21 cellular contexts compared by ENCODE assay signal in genomic region chr12:46233985-46234384, GRCh38. TPM values are rescaled to one million over a fixed set of nuclear protein-coding genes. Genes with fewer than 3 reads are reported as not detected.
DNase-seq lines count a peak whose midpoint lies in the region; ATAC-seq and TF ChIP-seq lines count a peak whose summit lies in the region.
"Had no signal": no experiment of that assay in that cellular context is flagged by ENCODE, and none has a peak within 500 bp of the region (broad histone marks: within the 10 kb centered on the region; RNA-seq: fewer than 3 reads in every experiment).

No MANE protein-coding gene starts in this region.

- no peaks in the 10 kb centered on the region for H3K27me3 Mint-ChIP-seq in activated naive CD4-positive, alpha-beta T cell treated with anti-CD3 and anti-CD28 coated beads for 36 hours (ENCODE audit: low read depth)
- H3K27me3 Mint-ChIP-seq in Caco-2 (ENCODE audit: insufficient read depth, unreplicated experiment), result no peaks in the 10 kb centered on the region
- no peaks in the 10 kb centered on the region for H3K27me3 Mint-ChIP-seq in activated T-helper 1 cell treated with anti-CD3 and anti-CD28 coated beads, Interleukin-12 subunit alpha, Interleukin-12 subunit beta, Interleukin-2, Interleukin-4 antibody, amounts not matched to agents 30 ng/mL and 10 ng/mL and 1 ng/mL, durations not matched to agents 14 hours and 24 hours and 36 hours (ENCODE audit: insufficient read depth)
- no peaks in the 10 kb centered on the region for H3K27me3 Mint-ChIP-seq in naive thymus-derived CD8-positive, alpha-beta T cell

- no peak for DNase-seq in activated naive CD4-positive, alpha-beta T cell treated with anti-CD3 and anti-CD28 coated beads for 36 hours
- DNase-seq in activated naive CD4-positive, alpha-beta T cell treated with anti-CD3 and anti-CD28 coated beads, Interleukin-2, amount 50 U/mL, for 16 hours, result no peak
- DNase-seq in Caco-2, result no peak
- no peak for DNase-seq in activated T-helper 1 cell treated with anti-CD3 and anti-CD28 coated beads, Interleukin-12 subunit alpha, Interleukin-12 subunit beta, Interleukin-2, Interleukin-4 antibody, amounts not matched to agents 30 ng/mL and 10 ng/mL and 1 ng/mL, durations not matched to agents 14 hours and 24 hours and 36 hours (ENCODE audit: low spot score)
- no peak for DNase-seq in naive thymus-derived CD8-positive, alpha-beta T cell
- no peak for DNase-seq in caudate nucleus (lab: John Stamatoyannopoulos, UW)
- DNase-seq in stomach, result no peak
- no peak for DNase-seq in NCI-H2227 (lab: John Stamatoyannopoulos, UW; ENCODE audit: unreplicated experiment)
- DNase-seq: activated CD4-positive, alpha-beta T cell treated with anti-CD3 and anti-CD28 coated beads, Interleukin-2, amount 50 U/mL, for 48 hours; C1 segment of cervical spinal cord; GM23248; heart left ventricle; NCI-H1694 treated with DMSO at 0.1 percent for 48 hours; NCI-H774; SIG-M5; stimulated activated CD4-positive, alpha-beta T cell treated with anti-CD3 and anti-CD28 coated beads, Interleukin-2, amount 100 ng/mL, for 48 hours; WERI-Rb-1 had no signal

- CTCF ChIA-PET in activated naive CD4-positive, alpha-beta T cell treated with anti-CD3 and anti-CD28 coated beads for 36 hours (lab: Charles Lee), result interaction anchor here (1.3 kb wide), 1 partner anchor 28 kb away, joined by 3 read pairs; no protein-coding TSS in a partner anchor
- CTCF ChIA-PET in Caco-2 (lab: Charles Lee), result no interaction called here

- no peaks in the 10 kb centered on the region for H3K9me3 ChIP-seq in Caco-2
- no peaks in the 10 kb centered on the region for H3K9me3 ChIP-seq in stomach
- H3K9me3 ChIP-seq: A549, breast epithelium, heart left ventricle had no signal

- H3K36me3 ChIP-seq in Caco-2 (ENCODE audit: control insufficient read depth, insufficient read depth, low read length), result peaks cover 2% of the 10 kb centered on the region; the same call in 1 of the 2 replicates
- peaks cover 0 to 11% (median 0%) of the 10 kb centered on the region in 4 donors for H3K36me3 ChIP-seq in stomach
- H3K36me3 ChIP-seq: breast epithelium had no signal

- POLR2A ChIA-PET in Caco-2 (lab: Charles Lee), result interaction anchor here (0.7 kb wide), 1 partner anchor 35 kb away, joined by 8 read pairs; the partner anchor contains the start of gene SLC38A1
- POLR2A ChIA-PET in naive thymus-derived CD8-positive, alpha-beta T cell (lab: Charles Lee), result interaction anchor here (0.8 to 3.6 kb wide), 5 partner anchors 11 to 34 kb away, joined by 4 to 16 read pairs (median 6); partner anchors contain the start of gene SLC38A1

- peak overlapping the region; percentile 68 for H3K27ac Mint-ChIP-seq in activated naive CD4-positive, alpha-beta T cell treated with anti-CD3 and anti-CD28 coated beads for 36 hours
- peak overlapping the region; percentile 1 for H3K27ac Mint-ChIP-seq in Caco-2 (ENCODE audit: unreplicated experiment)
- H3K27ac Mint-ChIP-seq in activated T-helper 1 cell treated with anti-CD3 and anti-CD28 coated beads, Interleukin-12 subunit alpha, Interleukin-12 subunit beta, Interleukin-2, Interleukin-4 antibody, amounts not matched to agents 30 ng/mL and 10 ng/mL and 1 ng/mL, durations not matched to agents 14 hours and 24 hours and 36 hours, result peak overlapping the region; percentile 29
- peak overlapping the region; percentile 20 to 88 (median 78) for H3K27ac Mint-ChIP-seq in naive thymus-derived CD8-positive, alpha-beta T cell
- H3K27ac Mint-ChIP-seq: dendritic cell treated with granulocyte-macrophage colony-stimulating factor and Interleukin-4, amounts not matched to agents 40 ng/mL and 50 ng/mL, for 4 days had no signal

- TF ChIP-seq POLR2A in stomach (IDR thresholded peaks at IDR 0.05), result no peak

- no peak overlapping the region for H3K4me3 ChIP-seq in Caco-2 (ENCODE audit: low read depth, low read length)
- H3K4me3 ChIP-seq in stomach, result no peak overlapping the region
- H3K4me3 ChIP-seq: A549, breast epithelium, GM23248, heart left ventricle, smooth muscle cell had no signal

- no peaks in the 10 kb centered on the region for H3K9me3 Mint-ChIP-seq in activated naive CD4-positive, alpha-beta T cell treated with anti-CD3 and anti-CD28 coated beads for 36 hours
- no peaks in the 10 kb centered on the region for H3K9me3 Mint-ChIP-seq in Caco-2 (ENCODE audit: unreplicated experiment)
- H3K9me3 Mint-ChIP-seq in activated T-helper 1 cell treated with anti-CD3 and anti-CD28 coated beads, Interleukin-12 subunit alpha, Interleukin-12 subunit beta, Interleukin-2, Interleukin-4 antibody, amounts not matched to agents 30 ng/mL and 10 ng/mL and 1 ng/mL, durations not matched to agents 14 hours and 24 hours and 36 hours, result no peaks in the 10 kb centered on the region
- H3K9me3 Mint-ChIP-seq in naive thymus-derived CD8-positive, alpha-beta T cell, result no peaks in the 10 kb centered on the region
- H3K9me3 Mint-ChIP-seq: dendritic cell treated with granulocyte-macrophage colony-stimulating factor and Interleukin-4, amounts not matched to agents 40 ng/mL and 50 ng/mL, for 4 days had no signal

- ATAC-seq in naive thymus-derived CD8-positive, alpha-beta T cell, result no peak

- BruUV-seq in Caco-2 (replicated peaks; lab: Mats Ljungman, UMichigan), result no TSS peak

- H3K4me3 Mint-ChIP-seq in activated naive CD4-positive, alpha-beta T cell treated with anti-CD3 and anti-CD28 coated beads for 36 hours, result no peak overlapping the region
- no peak overlapping the region for H3K4me3 Mint-ChIP-seq in Caco-2 (ENCODE audit: unreplicated experiment)
- H3K4me3 Mint-ChIP-seq in activated T-helper 1 cell treated with anti-CD3 and anti-CD28 coated beads, Interleukin-12 subunit alpha, Interleukin-12 subunit beta, Interleukin-2, Interleukin-4 antibody, amounts not matched to agents 30 ng/mL and 10 ng/mL and 1 ng/mL, durations not matched to agents 14 hours and 24 hours and 36 hours, result no peak overlapping the region
- peak overlapping the region in 8 of 10 donors; percentile 3 to 51 (median 31) for H3K4me3 Mint-ChIP-seq in naive thymus-derived CD8-positive, alpha-beta T cell
- H3K4me3 Mint-ChIP-seq: dendritic cell treated with granulocyte-macrophage colony-stimulating factor and Interleukin-4, amounts not matched to agents 40 ng/mL and 50 ng/mL, for 4 days had no signal

- TF ChIP-seq CTCF in Caco-2 (IDR thresholded peaks at IDR 0.05; ENCODE audit: insufficient read depth in 1 of 2, low read depth in 1 of 2, low read length in 1 of 2, severe bottlenecking in 1 of 2, unreplicated experiment in 1 of 2) (no peak), stomach (IDR thresholded peaks at IDR 0.05) (no peak)

- H3K4me1 ChIP-seq in Caco-2 (no peaks in the 10 kb centered on the region), stomach (peaks cover 0 to 31% (median 11%) of the 10 kb centered on the region in 4 donors)
- H3K4me1 ChIP-seq: A549, breast epithelium had no signal

- H3K4me1 Mint-ChIP-seq in activated naive CD4-positive, alpha-beta T cell treated with anti-CD3 and anti-CD28 coated beads for 36 hours (ENCODE audit: low read depth), result peaks cover 76% of the 10 kb centered on the region
- H3K4me1 Mint-ChIP-seq in Caco-2 (ENCODE audit: low read depth, unreplicated experiment), result peaks cover 7% of the 10 kb centered on the region
- peaks cover 63% of the 10 kb centered on the region for H3K4me1 Mint-ChIP-seq in activated T-helper 1 cell treated with anti-CD3 and anti-CD28 coated beads, Interleukin-12 subunit alpha, Interleukin-12 subunit beta, Interleukin-2, Interleukin-4 antibody, amounts not matched to agents 30 ng/mL and 10 ng/mL and 1 ng/mL, durations not matched to agents 14 hours and 24 hours and 36 hours (ENCODE audit: low read depth)
- H3K4me1 Mint-ChIP-seq in naive thymus-derived CD8-positive, alpha-beta T cell, result peaks cover 33 to 89% (median 82%) of the 10 kb centered on the region in 4 donors

- intact Hi-C loops in activated naive CD4-positive, alpha-beta T cell treated with anti-CD3 and anti-CD28 coated beads for 36 hours (cut with micrococcal nuclease), result loop anchor here (1.0 kb wide), 1 partner anchor 7 kb away; no protein-coding TSS in a partner anchor
- intact Hi-C loops in Caco-2 (cut with micrococcal nuclease; ENCODE audit: unreplicated experiment), result no loop called here
- intact Hi-C loops in activated T-helper 1 cell treated with anti-CD3 and anti-CD28 coated beads, Interleukin-12 subunit alpha, Interleukin-12 subunit beta, Interleukin-2, Interleukin-4 antibody, amounts not matched to agents 30 ng/mL and 10 ng/mL and 1 ng/mL, durations not matched to agents 14 hours and 24 hours and 36 hours (cut with micrococcal nuclease), result no loop called here
- intact Hi-C loops in stomach (cut with DNase I; ENCODE audit: low total_unique reads), result no loop called here

- no peaks in the 10 kb centered on the region for H3K27me3 ChIP-seq in Caco-2 (replicated peaks; ENCODE audit: control insufficient read depth, insufficient read depth, low read length)
- H3K27me3 ChIP-seq in stomach, result no peaks in the 10 kb centered on the region
- H3K27me3 ChIP-seq: breast epithelium, heart left ventricle had no signal

- TF ChIP-seq EP300 in stomach (IDR thresholded peaks at IDR 0.05), result no peak

- H3K36me3 Mint-ChIP-seq in activated naive CD4-positive, alpha-beta T cell treated with anti-CD3 and anti-CD28 coated beads for 36 hours (ENCODE audit: low read depth), result peaks cover 70% of the 10 kb centered on the region
- peaks cover 76% of the 10 kb centered on the region for H3K36me3 Mint-ChIP-seq in Caco-2 (ENCODE audit: insufficient read depth, unreplicated experiment)
- peaks cover 74% of the 10 kb centered on the region for H3K36me3 Mint-ChIP-seq in activated T-helper 1 cell treated with anti-CD3 and anti-CD28 coated beads, Interleukin-12 subunit alpha, Interleukin-12 subunit beta, Interleukin-2, Interleukin-4 antibody, amounts not matched to agents 30 ng/mL and 10 ng/mL and 1 ng/mL, durations not matched to agents 14 hours and 24 hours and 36 hours (ENCODE audit: low read depth)
- peaks cover 15 to 86% (median 56%) of the 10 kb centered on the region in 3 donors for H3K36me3 Mint-ChIP-seq in naive thymus-derived CD8-positive, alpha-beta T cell

- H3K27ac ChIP-seq in caudate nucleus (ENCODE audit: low read depth, low read length), result no peak overlapping the region
- H3K27ac ChIP-seq in stomach, result no peak overlapping the region
- H3K27ac ChIP-seq: A549, breast epithelium, GM23248, WERI-Rb-1 had no signal

- WGBS in stomach, 5 donors, result 85 to 100% (median 95%) methylated on average over 1 of the region's 1 CpG

RNA-seq across cellular contexts. Expression of gene SLC38A1, which starts 34.9 kb away (rescaled TPM):
- 100 to 1,000 TPM; 105 to 110 TPM for total RNA-seq in activated naive CD4-positive, alpha-beta T cell treated with anti-CD3 and anti-CD28 coated beads for 36 hours
- total RNA-seq in Caco-2 (2022) (245 and 259 TPM in 2 replicates), stomach (100 to 1,000 TPM in 3 of 5 donors, 10 to 100 TPM in 2; 50.7 to 164 (median 115) TPM)
- total RNA-seq in activated T-helper 1 cell treated with anti-CD3 and anti-CD28 coated beads, Interleukin-12 subunit alpha, Interleukin-12 subunit beta, Interleukin-2, Interleukin-4 antibody, amounts not matched to agents 30 ng/mL and 10 ng/mL and 1 ng/mL, durations not matched to agents 14 hours and 24 hours and 36 hours, result 172 and 182 TPM in 2 replicates
- total RNA-seq in naive thymus-derived CD8-positive, alpha-beta T cell, result 100 to 1,000 TPM; 323 to 343 TPM
- polyA plus RNA-seq in naive thymus-derived CD8-positive, alpha-beta T cell, result 100 to 1,000 TPM; 255 to 308 (median 264) TPM
- 10 to 100 TPM in 1 of 3 donors, 1 to 10 TPM in 2; 3.2 to 14.0 (median 4.7) TPM for polyA plus RNA-seq in stomach

Comparison
In these comparisons a context has a peak if more than half of its experiments do, and no peak if none do; other contexts are left out.
1. H3K27ac Mint-ChIP-seq: peak in every context shown above with its lines; median percentile 78 in naive thymus-derived CD8-positive, alpha-beta T cell; 68 in activated naive CD4-positive, alpha-beta T cell treated with anti-CD3 and anti-CD28 coated beads for 36 hours; 29 in activated T-helper 1 cell treated with anti-CD3 and anti-CD28 coated beads, Interleukin-12 subunit alpha, Interleukin-12 subunit beta, Interleukin-2, Interleukin-4 antibody, amounts not matched to agents 30 ng/mL and 10 ng/mL and 1 ng/mL, durations not matched to agents 14 hours and 24 hours and 36 hours; 1 in Caco-2.
2. H3K4me3 Mint-ChIP-seq: peak in naive thymus-derived CD8-positive, alpha-beta T cell (8 of 10); none in activated naive CD4-positive, alpha-beta T cell treated with anti-CD3 and anti-CD28 coated beads for 36 hours (single experiment), Caco-2 (single experiment) and activated T-helper 1 cell treated with anti-CD3 and anti-CD28 coated beads, Interleukin-12 subunit alpha, Interleukin-12 subunit beta, Interleukin-2, Interleukin-4 antibody, amounts not matched to agents 30 ng/mL and 10 ng/mL and 1 ng/mL, durations not matched to agents 14 hours and 24 hours and 36 hours (single experiment).